In the genomic region with DNA sequence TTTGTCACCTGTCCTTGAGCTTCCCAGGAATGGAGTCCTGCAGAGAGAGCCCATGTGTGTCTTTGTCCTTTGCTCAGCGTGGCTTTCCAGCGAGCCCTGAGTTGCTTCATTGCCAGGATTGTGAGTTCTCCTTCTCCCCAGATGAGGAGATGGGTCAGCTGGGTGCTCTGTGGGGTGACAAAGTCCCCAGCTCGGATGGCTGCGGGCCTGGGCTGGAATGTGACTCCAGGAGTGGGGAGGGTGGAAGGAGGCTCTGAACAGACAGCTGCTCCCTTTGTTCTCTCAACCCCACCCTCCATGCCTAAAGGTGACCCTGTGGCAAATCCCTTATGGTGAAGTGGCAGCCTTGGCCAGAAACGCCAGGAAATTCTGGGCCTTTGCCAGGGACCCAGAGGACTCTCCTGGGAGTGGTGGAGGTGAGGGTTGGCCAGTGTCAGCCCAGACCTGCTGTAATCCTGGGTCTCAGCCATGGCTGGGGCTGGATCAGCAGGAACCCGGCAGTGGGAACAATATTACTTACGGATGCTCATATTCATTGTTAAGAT, we compare ENCODE assay signal across 28 cellular contexts. TPM values are rescaled to one million over a fixed set of nuclear protein-coding genes. Genes with fewer than 3 reads are reported as not detected.
DNase-seq lines count a peak whose midpoint lies in the region; ATAC-seq, FAIRE-seq and TF ChIP-seq lines count a peak whose summit lies in the region.
"Had no signal": no experiment of that assay in that cellular context is flagged by ENCODE, and none has a peak within 500 bp of the region (broad histone marks: within the 10 kb centered on the region; RNA-seq: fewer than 3 reads in every experiment).

No MANE protein-coding gene starts in this region.

- H3K4me3 Mint-ChIP-seq in central memory CD8-positive, alpha-beta T cell = peak overlapping the region; percentile 28
- no peak overlapping the region for H3K4me3 Mint-ChIP-seq in endodermal cell
- H3K4me3 Mint-ChIP-seq: CD4-positive, alpha-beta T cell; H9 had no signal

- H3K27ac ChIP-seq in pancreas (no peak overlapping the region), endodermal cell (ENCODE audit: low read depth, low read length) (no peak overlapping the region)
- H3K27ac ChIP-seq: BLaER1, GM23248, KMS-11, RWPE1, SK-N-MC had no signal

- ATAC-seq in central memory CD8-positive, alpha-beta T cell (replicated peaks; ENCODE audit: extremely low read depth, poor library complexity, severe bottlenecking) = no peak
- peak in 3 of 4 donors; percentile 33 to 65 (median 55) for ATAC-seq in pancreas

- H3K4me1 ChIP-seq in pancreas = no peaks in the 10 kb centered on the region
- no peaks in the 10 kb centered on the region for H3K4me1 ChIP-seq in HAP-1
- peaks cover 11% of the 10 kb centered on the region for H3K4me1 ChIP-seq in endodermal cell (ENCODE audit: control insufficient read depth, insufficient read depth, low read length)

- peaks cover 5% of the 10 kb centered on the region for H3K9me3 Mint-ChIP-seq in central memory CD8-positive, alpha-beta T cell
- H3K9me3 Mint-ChIP-seq in endodermal cell = no peaks in the 10 kb centered on the region
- H3K9me3 Mint-ChIP-seq: CD4-positive, alpha-beta T cell; H9 had no signal

- in situ Hi-C loops in HAP-1 (cut with MboI; ENCODE audit: low sequenced_read_pairs) = no loop called here

- no peaks in the 10 kb centered on the region for H3K27me3 Mint-ChIP-seq in central memory CD8-positive, alpha-beta T cell
- H3K27me3 Mint-ChIP-seq in endodermal cell (ENCODE audit: insufficient read depth) = no peaks in the 10 kb centered on the region
- H3K27me3 Mint-ChIP-seq: CD4-positive, alpha-beta T cell had no signal

- WGBS in pancreas, 2 donors = 34 to 38% methylated on average over 7 of the region's 7 CpGs
- WGBS in endodermal cell (ENCODE audit: insufficient coverage in 1 of 2, insufficient read length in 1 of 2), 2 experiments = 80 to 100% methylated on average over 1 to 7 of the region's 7 CpGs

- H3K27ac Mint-ChIP-seq in central memory CD8-positive, alpha-beta T cell (ENCODE audit: low read depth) = no peak overlapping the region
- H3K27ac Mint-ChIP-seq in endodermal cell = no peak overlapping the region
- H3K27ac Mint-ChIP-seq: CD4-positive, alpha-beta T cell had no signal

- DNase-seq in NCI-H1092 (lab: John Stamatoyannopoulos, UW) = peak; percentile 41
- peak; percentile 66 for DNase-seq in NCI-H2029 treated with DMSO at 0.1 percent for 48 hours (lab: John Stamatoyannopoulos, UW)
- DNase-seq in central memory CD8-positive, alpha-beta T cell (ENCODE audit: low spot score in 2 of 2) = no peak
- DNase-seq in pancreas = peak in 4 of 6 donors; percentile 45 to 75 (median 55)
- DNase-seq in HAP-1 (ENCODE audit: low spot score in 2 of 2) = no peak
- no peak for DNase-seq in endodermal cell
- no peak for DNase-seq in NCI-H187 treated with DMSO at 0.1 percent for 48 hours (lab: John Stamatoyannopoulos, UW)
- DNase-seq: ACHN; CD4-positive, alpha-beta T cell; COR-L47; GM23248; H9; IMR-90; NCI-H1694 treated with DMSO at 0.1 percent for 48 hours; NCI-H226; NCI-H526 treated with DMSO at 0.1 percent for 48 hours; NK-92 treated with Interleukin-12 subunit alpha and Interleukin-12 subunit beta, amount 100 ng/mL, for 24 hours; SHP77 treated with DMSO at 0.1 percent for 48 hours; SW 1271 had no signal

- TF ChIP-seq CTCF in pancreas (IDR thresholded peaks at IDR 0.05) = no peak
- TF ChIP-seq CTCF in endodermal cell (conservative IDR thresholded peaks at IDR 0.05) = no peak

- no peak overlapping the region for H3K9ac ChIP-seq in endodermal cell (ENCODE audit: extremely low read depth, low read length, poor library complexity, severe bottlenecking)
- H3K9ac ChIP-seq: BLaER1, GM23248, KMS-11 had no signal

- H3K36me3 ChIP-seq in pancreas (no peaks in the 10 kb centered on the region), HAP-1 (replicated peaks) (no peaks in the 10 kb centered on the region), endodermal cell (ENCODE audit: control insufficient read depth, insufficient read depth, low read length) (no peaks in the 10 kb centered on the region)
- H3K36me3 ChIP-seq: BLaER1 had no signal

- H3K4me3 ChIP-seq in pancreas = no peak overlapping the region
- no peak overlapping the region for H3K4me3 ChIP-seq in HAP-1
- no peak overlapping the region for H3K4me3 ChIP-seq in endodermal cell (ENCODE audit: low read length)
- H3K4me3 ChIP-seq: BLaER1, GM23248, SK-N-MC had no signal

- no peaks in the 10 kb centered on the region for H3K9me3 ChIP-seq in pancreas
- H3K9me3 ChIP-seq in HAP-1 = no peaks in the 10 kb centered on the region
- no peaks in the 10 kb centered on the region for H3K9me3 ChIP-seq in endodermal cell (ENCODE audit: control insufficient read depth, low read length)
- H3K9me3 ChIP-seq: BLaER1 had no signal

- peaks cover 87% of the 10 kb centered on the region for H3K4me1 Mint-ChIP-seq in central memory CD8-positive, alpha-beta T cell
- H3K4me1 Mint-ChIP-seq in endodermal cell = peaks cover 8% of the 10 kb centered on the region

- H3K36me3 Mint-ChIP-seq in central memory CD8-positive, alpha-beta T cell (ENCODE audit: insufficient read depth) = peaks cover 7% of the 10 kb centered on the region
- H3K36me3 Mint-ChIP-seq in endodermal cell (ENCODE audit: low read depth) = no peaks in the 10 kb centered on the region

- FAIRE-seq in pancreas (lab: Jason Lieb, UNC) = no peak
- FAIRE-seq: G401.6, GM12892, GM18507, HTR-8/SVneo had no signal

- H3K27me3 ChIP-seq in pancreas (no peaks in the 10 kb centered on the region), HAP-1 (ENCODE audit: low read depth) (no peaks in the 10 kb centered on the region), endodermal cell (ENCODE audit: control insufficient read depth, insufficient read depth, low read length, poor library complexity, severe bottlenecking) (no peaks in the 10 kb centered on the region)
- H3K27me3 ChIP-seq: BLaER1 had no signal

- intact Hi-C loops in pancreas (cut with DNase I) = no loop called here

RNA-seq across cellular contexts. Expression of a gene that starts 44.4 kb away (rescaled TPM):
- total RNA-seq in pancreas = under 1 TPM in 3 of 6 donors, not detected in 3; 0.23 to 0.63 (median 0.37) TPM
- polyA plus RNA-seq in pancreas = under 1 TPM; 0.46 to 0.61 TPM
- not detected for total RNA-seq in endodermal cell
- 0.32 TPM for polyA plus RNA-seq in endodermal cell (2013, experiment 1 of 2)
- polyA plus RNA-seq in endodermal cell (2013, experiment 2 of 2) = 0.79 TPM
- total RNA-seq: CD4-positive, alpha-beta T cell; Daoy; GM23248; H9; IMR-90 had no signal
- polyA plus RNA-seq: GM23248, IMR-90 had no signal

Comparison
In these comparisons a context has a peak if more than half of its experiments do, and no peak if none do; other contexts are left out.
1. DNase-seq: peak in NCI-H1092 (single experiment), NCI-H2029 treated with DMSO at 0.1 percent for 48 hours (single experiment) and pancreas (4 of 6); none in central memory CD8-positive, alpha-beta T cell (0 of 2), HAP-1 (0 of 2), endodermal cell (single experiment) and NCI-H187 treated with DMSO at 0.1 percent for 48 hours (single experiment).